ENCODE assay signal across 1 cellular context in the genomic region with DNA sequence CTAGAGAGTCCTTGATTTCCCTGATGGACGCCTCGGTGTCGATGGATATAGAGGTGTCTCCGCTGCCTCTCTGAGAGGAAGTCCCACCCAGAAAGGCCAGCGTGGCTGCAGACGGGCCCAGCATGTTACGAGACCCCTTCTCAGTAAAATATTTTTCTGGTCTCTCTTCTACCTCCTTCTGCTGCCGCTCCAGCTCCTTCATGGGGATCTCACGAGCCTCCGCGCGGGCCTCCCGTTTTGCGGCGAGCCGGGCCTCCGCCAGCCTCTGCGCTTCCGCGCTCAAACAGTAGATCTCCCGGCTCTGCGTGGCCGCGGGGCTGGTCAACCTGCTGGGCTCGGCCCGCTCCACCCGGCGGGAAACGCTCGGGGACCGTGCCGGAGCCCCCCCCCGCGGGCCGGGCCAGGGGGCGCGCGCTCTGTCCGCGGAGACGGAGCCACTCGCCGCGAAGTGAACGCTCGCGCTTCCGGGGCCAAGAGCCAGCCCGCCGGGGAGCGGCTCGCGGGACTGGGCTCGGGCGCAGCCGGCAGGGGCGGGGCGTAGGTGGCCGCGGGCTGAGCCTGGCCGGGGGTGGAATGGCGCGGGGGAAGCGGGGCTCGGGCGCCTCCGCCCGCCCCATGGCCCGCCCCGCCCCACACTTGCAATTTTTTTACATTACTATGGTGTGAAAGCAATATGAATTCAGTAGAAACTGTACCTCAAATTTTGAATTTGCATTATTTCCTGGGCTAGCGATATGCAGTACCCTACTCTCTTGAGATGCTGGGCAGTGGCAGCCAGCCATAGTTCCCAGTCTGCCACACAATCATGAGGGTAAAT.
TF ChIP-seq lines count a peak whose summit lies in the region.

No MANE protein-coding gene starts in this region.

TF ChIP-seq in GM23338, 12 proteins besides CTCF, POLR2A, EP300 and RAD21 (continued from another document):
- TF ChIP-seq ZNF462 (CRISPR knock-in tag; IDR thresholded peaks at IDR 0.05) (peak; percentile 53; the same call in 1 of the 2 replicates), POLR2AphosphoS5 (IDR thresholded peaks at IDR 0.05; ENCODE audit: low read depth) (peak; percentile 64)
